In genomic region chr2:141796449-141796848, GRCh38 we compare ENCODE assay signal across 20 cellular contexts.
DNase-seq lines count a peak whose midpoint lies in the region; ATAC-seq, FAIRE-seq and TF ChIP-seq lines count a peak whose summit lies in the region.
"Had no signal": no experiment of that assay in that cellular context is flagged by ENCODE, and none has a peak within 500 bp of the region (broad histone marks: within the 10 kb centered on the region; RNA-seq: fewer than 3 reads in every experiment).

No MANE protein-coding gene starts in this region.

- intact Hi-C loops in IMR-90 (cut with micrococcal nuclease), result no loop called here

- H3K18ac ChIP-seq in IMR-90 (ENCODE audit: low read depth, low read length) (no peak overlapping the region), H1 (ENCODE audit: extremely low read depth, low read length) (no peak overlapping the region)

- ATAC-seq in A549, result no peak
- ATAC-seq in IMR-90 (ENCODE audit: low read depth), result no peak
- no peak for ATAC-seq in HG02571 (IDR thresholded peaks at IDR 0.05; ENCODE audit: unreplicated experiment)
- ATAC-seq: CD8-positive, alpha-beta T cell had no signal

- H3K27ac ChIP-seq in A549, result no peak overlapping the region
- no peak overlapping the region for H3K27ac ChIP-seq in IMR-90 (ENCODE audit: insufficient read depth, low read length)
- no peak overlapping the region for H3K27ac ChIP-seq in H1 (ENCODE audit: low read depth, low read length)
- H3K27ac ChIP-seq: BLaER1 treated with 17β-estradiol and CSF1 and Interleukin-3, amounts not matched to agents 10 nM and 100 nM; C4-2B had no signal

- H2BK120ac ChIP-seq in IMR-90 (ENCODE audit: low read depth, low read length), result no peak overlapping the region
- H2BK120ac ChIP-seq in H1 (replicated peaks; ENCODE audit: low read depth, low read length), result no peak overlapping the region

- no peak overlapping the region for H2BK12ac ChIP-seq in H1 (ENCODE audit: low read depth, low read length)

- no peak overlapping the region for H3K14ac ChIP-seq in IMR-90 (replicated peaks; ENCODE audit: low read depth, low read length)
- no peak overlapping the region for H3K14ac ChIP-seq in H1 (ENCODE audit: insufficient read length)

- H3K4me1 ChIP-seq in A549 (no peaks in the 10 kb centered on the region), IMR-90 (ENCODE audit: control insufficient read depth, insufficient read depth, low read length) (no peaks in the 10 kb centered on the region), H1 (replicated peaks in 1 of 4; ENCODE audit: control insufficient read depth in 3 of 4, insufficient read depth in 4 of 4, low read length in 3 of 4) (peaks cover 0 to 3% (median 0%) of the 10 kb centered on the region in 4 experiments; a peak in 1 of 7 replicates)
- H3K4me1 ChIP-seq: BLaER1 treated with 17β-estradiol and CSF1 and Interleukin-3, amounts not matched to agents 10 nM and 100 nM; Caco-2 had no signal

- TF ChIP-seq EP300 in A549 (IDR thresholded peaks at IDR 0.05) (no peak), H1 (IDR thresholded peaks at IDR 0.05; ENCODE audit: borderline replicate concordance in 1 of 2, low read depth in 2 of 2, low read length in 2 of 2) (no peak)

- FAIRE-seq in A549 (lab: Jason Lieb, UNC) (no peak), H1 (lab: Jason Lieb, UNC) (no peak)
- FAIRE-seq: A204.1, D721Med, G401.6, GM12891, GM19239 had no signal

- no peaks in the 10 kb centered on the region for H3K9me3 ChIP-seq in A549
- H3K9me3 ChIP-seq in IMR-90 (ENCODE audit: control insufficient read depth, insufficient read depth, low read length), result no peaks in the 10 kb centered on the region
- no peaks in the 10 kb centered on the region for H3K9me3 ChIP-seq in H1 (ENCODE audit: insufficient read depth in 2 of 2, low read depth in 1 of 2, low read length in 1 of 2)
- H3K9me3 ChIP-seq: BLaER1 treated with 17β-estradiol and CSF1 and Interleukin-3, amounts not matched to agents 10 nM and 100 nM; Caco-2 had no signal

- H2AK5ac ChIP-seq in IMR-90 (ENCODE audit: low read depth, low read length) (no peak overlapping the region), H1 (ENCODE audit: low read depth, low read length) (no peak overlapping the region)

- no peak overlapping the region for H3K4ac ChIP-seq in IMR-90 (ENCODE audit: low read depth, low read length)
- H3K4ac ChIP-seq in H1 (replicated peaks; ENCODE audit: insufficient read length, low read depth, low read length), result no peak overlapping the region

- no peak overlapping the region for H2AK9ac ChIP-seq in IMR-90 (replicated peaks; ENCODE audit: low read depth, low read length, poor library complexity)

- no peaks in the 10 kb centered on the region for H3K23me2 ChIP-seq in H1 (ENCODE audit: low read depth, low read length)

- no peaks in the 10 kb centered on the region for H3K79me2 ChIP-seq in H1 (ENCODE audit: control insufficient read depth in 1 of 2, insufficient read depth in 2 of 2, low read length in 2 of 2)

- H4K20me1 ChIP-seq in IMR-90 (ENCODE audit: insufficient read depth, low read length) (no peaks in the 10 kb centered on the region), H1 (replicated peaks in 1 of 2; ENCODE audit: control insufficient read depth in 1 of 2, insufficient read depth in 2 of 2, low read length in 2 of 2) (no peaks in the 10 kb centered on the region)
- H4K20me1 ChIP-seq: BLaER1 treated with 17β-estradiol and CSF1 and Interleukin-3, amounts not matched to agents 10 nM and 100 nM had no signal

- H3K9ac ChIP-seq in IMR-90 (ENCODE audit: low read depth, low read length) (no peak overlapping the region), H1 (replicated peaks in 1 of 4; ENCODE audit: extremely low read depth in 1 of 4, low read depth in 3 of 4, low read length in 3 of 4) (no peak overlapping the region)
- H3K9ac ChIP-seq: BLaER1 treated with 17β-estradiol and CSF1 and Interleukin-3, amounts not matched to agents 10 nM and 100 nM had no signal

- no peak overlapping the region for H4K91ac ChIP-seq in IMR-90 (ENCODE audit: insufficient read depth, low read depth, low read length)
- H4K91ac ChIP-seq in H1 (replicated peaks; ENCODE audit: insufficient read length, low read length), result no peak overlapping the region

- H2BK5ac ChIP-seq in IMR-90 (ENCODE audit: low read depth, low read length, poor library complexity, severe bottlenecking) (no peak overlapping the region), H1 (ENCODE audit: low read depth, low read length) (no peak overlapping the region)

- no peaks in the 10 kb centered on the region for H3K79me1 ChIP-seq in IMR-90 (ENCODE audit: low read depth in 1 of 2, low read length in 2 of 2)
- H3K79me1 ChIP-seq in H1 (ENCODE audit: low read depth, low read length), result no peaks in the 10 kb centered on the region

- H4K8ac ChIP-seq in IMR-90 (ENCODE audit: low read depth in 2 of 2, low read length in 2 of 2), result no peak overlapping the region
- no peak overlapping the region for H4K8ac ChIP-seq in H1 (ENCODE audit: extremely low read depth, insufficient read depth, low read length)

- dilution Hi-C loops in IMR-90 (cut with HindIII; ENCODE audit: low sequenced_read_pairs, unreplicated experiment), result no loop called here

- no peak overlapping the region for H3K56ac ChIP-seq in IMR-90 (ENCODE audit: extremely low read depth, insufficient read depth, low read length)
- no peak overlapping the region for H3K56ac ChIP-seq in H1 (replicated peaks; ENCODE audit: insufficient read length, low read depth, low read length)

- in situ Hi-C loops in IMR-90 (cut with MboI; ENCODE audit: low sequenced_read_pairs), result no loop called here

- H4K5ac ChIP-seq in IMR-90 (ENCODE audit: low read depth, low read length) (no peak overlapping the region), H1 (ENCODE audit: insufficient read length, low read depth, low read length) (no peak overlapping the region)

- DNase-seq in A549 (ENCODE audit: low read depth in 1 of 2, low spot score in 1 of 2) (no peak), IMR-90 (no peak), H1 (ENCODE audit: low read depth in 1 of 2, low spot score in 2 of 2) (no peak), NCI-H82 (lab: John Stamatoyannopoulos, UW) (no peak)
- DNase-seq: 8988T; AML-193; Caco-2; Calu3; CD4-positive, alpha-beta T cell; CD8-positive, alpha-beta T cell; DMS79 treated with DMSO at 0.1 percent for 48 hours; GF-D8 had no signal

- no peaks in the 10 kb centered on the region for H3K9me1 ChIP-seq in IMR-90 (ENCODE audit: insufficient read depth, low read length)

- no peak overlapping the region for H2AFZ ChIP-seq in IMR-90 (replicated peaks; ENCODE audit: low read length, poor library complexity)
- H2AFZ ChIP-seq in H1 (ENCODE audit: low read length), result no peak overlapping the region

- TF ChIP-seq RAD21 in A549 (conservative IDR thresholded peaks at IDR 0.05 in 1 of 2, IDR thresholded peaks at IDR 0.05 in 1 of 2), result no peak
- no peak for TF ChIP-seq RAD21 in IMR-90 (IDR thresholded peaks at IDR 0.05; ENCODE audit: low read length)
- TF ChIP-seq RAD21 in H1 (IDR thresholded peaks at IDR 0.05 in 1 of 2, conservative IDR thresholded peaks at IDR 0.05 in 1 of 2; ENCODE audit: low read depth in 2 of 2, low read length in 2 of 2), result no peak

- H3K23ac ChIP-seq in IMR-90 (ENCODE audit: low read depth, low read length), result no peak overlapping the region
- no peak overlapping the region for H3K23ac ChIP-seq in H1 (ENCODE audit: insufficient read length)

- H3K4me3 ChIP-seq in A549 (no peak overlapping the region), IMR-90 (ENCODE audit: insufficient read depth, low read depth, low read length) (no peak overlapping the region), H1 (ENCODE audit: extremely low read depth in 1 of 4, insufficient read depth in 2 of 4, low read depth in 3 of 4, low read length in 4 of 4) (no peak overlapping the region)
- H3K4me3 ChIP-seq: BLaER1 treated with 17β-estradiol and CSF1 and Interleukin-3, amounts not matched to agents 10 nM and 100 nM had no signal

- no peak overlapping the region for H3K4me2 ChIP-seq in A549
- H3K4me2 ChIP-seq in IMR-90 (ENCODE audit: low read depth, low read length), result no peak overlapping the region
- H3K4me2 ChIP-seq in H1 (ENCODE audit: insufficient read depth in 1 of 2, low read depth in 2 of 2, low read length in 2 of 2), result no peak overlapping the region
- H3K4me2 ChIP-seq: BLaER1 treated with 17β-estradiol and CSF1 and Interleukin-3, amounts not matched to agents 10 nM and 100 nM had no signal

- no peak overlapping the region for H2BK15ac ChIP-seq in IMR-90 (ENCODE audit: low read depth, low read length)
- no peak overlapping the region for H2BK15ac ChIP-seq in H1 (ENCODE audit: low read length)

- H3K27me3 ChIP-seq in IMR-90 (ENCODE audit: control insufficient read depth, insufficient read depth, low read length) (no peaks in the 10 kb centered on the region), H1 (replicated peaks in 1 of 4; ENCODE audit: control insufficient read depth in 3 of 4, extremely low read depth in 1 of 4, insufficient read depth in 3 of 4, low read length in 3 of 4) (no peaks in the 10 kb centered on the region)
- H3K27me3 ChIP-seq: BLaER1 treated with 17β-estradiol and CSF1 and Interleukin-3, amounts not matched to agents 10 nM and 100 nM had no signal

- POLR2A ChIA-PET in A549 (lab: Yijun Ruan, JAX) (no interaction called here), IMR-90 (lab: Charles Lee; ENCODE audit: unreplicated experiment) (no interaction called here), H1 (lab: Charles Lee; ENCODE audit: partially characterized antibody) (no interaction called here)

- H3K36me3 ChIP-seq in IMR-90 (ENCODE audit: control insufficient read depth, insufficient read depth, low read length), result no peaks in the 10 kb centered on the region
- no peaks in the 10 kb centered on the region for H3K36me3 ChIP-seq in H1 (ENCODE audit: control insufficient read depth in 2 of 4, insufficient read depth in 4 of 4, low read length in 3 of 4)
- H3K36me3 ChIP-seq: BLaER1 treated with 17β-estradiol and CSF1 and Interleukin-3, amounts not matched to agents 10 nM and 100 nM had no signal

- no peak overlapping the region for H2BK20ac ChIP-seq in IMR-90 (ENCODE audit: low read depth, low read length)
- H2BK20ac ChIP-seq in H1 (ENCODE audit: low read length), result no peak overlapping the region

- CTCF ChIA-PET in A549 (lab: Yijun Ruan, JAX) (no interaction called here), IMR-90 (lab: Yijun Ruan, JAX) (no interaction called here), H1 (lab: Charles Lee; ENCODE audit: partially characterized antibody) (no interaction called here)

- TF ChIP-seq POLR2A in A549 (IDR thresholded peaks at IDR 0.05; ENCODE audit: low read length) (no peak), IMR-90 (IDR thresholded peaks at IDR 0.05; ENCODE audit: low read depth, low read length) (no peak), H1 (IDR thresholded peaks at IDR 0.05; ENCODE audit: control extremely low read depth in 1 of 2, low read depth in 2 of 2, low read length in 2 of 2) (no peak)

- TF ChIP-seq CTCF in A549 (IDR thresholded peaks at IDR 0.05), result no peak
- TF ChIP-seq CTCF in IMR-90 (conservative IDR thresholded peaks at IDR 0.05; ENCODE audit: low read depth, low read length), result no peak
- no peak for TF ChIP-seq CTCF in H1 (IDR thresholded peaks at IDR 0.05; ENCODE audit: control extremely low read depth in 1 of 3, insufficient read depth in 1 of 3, low read depth in 1 of 3, low read length in 3 of 3)

- no TSS peak for BruUV-seq in IMR-90 (replicated peaks; lab: Mats Ljungman, UMichigan)

TF ChIP-seq in A549, 52 proteins besides CTCF, POLR2A, EP300 and RAD21 (continues in another document):
- no peak for TF ChIP-seq TFCP2L1 (CRISPR knock-in tag; IDR thresholded peaks at IDR 0.05)

TF ChIP-seq in H1, 55 proteins besides CTCF, POLR2A, EP300 and RAD21 (continues in another document):
- peak; percentile 3; the same call in 1 of the 2 replicates for TF ChIP-seq MAFK (IDR thresholded peaks at IDR 0.05; ENCODE audit: low read depth, low read length)

Comparison
In these comparisons a context has a peak if more than half of its experiments do, and no peak if none do; other contexts are left out.
1. Of the 18 proteins assayed by ChIP-seq in both H1 and A549: peak only in H1: none; only in A549: none; in both: MAFK; in neither: 17.